Comparison of ENCODE assay signal across 8 cellular contexts in genomic region chr7:33423646-33424020, GRCh38.
A peak's percentile ranks its signal among the peaks of the same experiment; 100 is the strongest.
DNase-seq lines count a peak whose midpoint lies in the region; ATAC-seq, FAIRE-seq and TF ChIP-seq lines count a peak whose summit lies in the region.

No MANE protein-coding gene starts in this region.

- FAIRE-seq in K562 (lab: Jason Lieb, UNC) (no peak), kidney (lab: Jason Lieb, UNC) (no peak)

- H3K9me3 ChIP-seq in K562 (replicated peaks; ENCODE audit: control insufficient read depth, insufficient read depth, low read depth, low read length) (no peaks in the 10 kb centered on the region), spleen (no peaks in the 10 kb centered on the region), neuronal stem cell (replicated peaks in 1 of 2; ENCODE audit: control insufficient read depth in 2 of 2, insufficient read depth in 1 of 2, low read depth in 1 of 2, low read length in 2 of 2) (no peaks in the 10 kb centered on the region), kidney (ENCODE audit: control insufficient read depth in 1 of 2, low read length in 2 of 2) (no peaks in the 10 kb centered on the region)

- WGBS in K562 (ENCODE audit: insufficient coverage, low coverage, missing lambda C conversion rate): 0% methylated on average over 1 of the region's 1 CpG
- WGBS in spleen, 5 donors: 43 to 69% (median 60%) methylated on average over 1 of the region's 1 CpG
- WGBS in neuronal stem cell (ENCODE audit: extremely low coverage in 2 of 2, insufficient read length in 2 of 2, insufficient replicate concordance in 1 of 2), 2 donors: no CpG with 5 or more reads among the region's 1 CpG

- no peaks in the 10 kb centered on the region for H4K20me1 ChIP-seq in K562 (replicated peaks; ENCODE audit: control insufficient read depth, insufficient read depth, low read length)

- 0 out of 6 replicates have a peak, but pooled peaks of 2 of the 3 experiments have one; percentile 13 to 21 for TF ChIP-seq CTCF in K562 (IDR thresholded peaks at IDR 0.05 in 2 of 3, conservative IDR thresholded peaks at IDR 0.05 in 1 of 3; ENCODE audit: insufficient read depth in 2 of 3, low read depth in 1 of 3, low read length in 3 of 3)
- TF ChIP-seq CTCF in spleen (IDR thresholded peaks at IDR 0.05 in 8 of 11, conservative IDR thresholded peaks at IDR 0.05 in 3 of 11): peak in 6 of 11 experiments; percentile 28 to 51 (median 47)
- no peak for TF ChIP-seq CTCF in kidney (IDR thresholded peaks at IDR 0.05; ENCODE audit: borderline replicate concordance, extremely low read depth, insufficient read depth)

- no peak overlapping the region for H2BK5ac ChIP-seq in neuronal stem cell (ENCODE audit: low read length)

- H3K4ac ChIP-seq in neuronal stem cell (ENCODE audit: low read length): no peak overlapping the region

- no peak for TF ChIP-seq EP300 in K562 (IDR thresholded peaks at IDR 0.05; ENCODE audit: low read length)

- H2BK15ac ChIP-seq in neuronal stem cell (ENCODE audit: low read length): no peak overlapping the region

- no peak overlapping the region for H2BK12ac ChIP-seq in neuronal stem cell (ENCODE audit: low read length)

- POLR2A ChIA-PET in K562 (lab: Yijun Ruan, JAX): interaction anchor here (0.6 kb wide), 1 partner anchor 362 kb away, joined by 4 read pairs; no protein-coding TSS in a partner anchor

- H3K27me3 ChIP-seq in K562 (ENCODE audit: control insufficient read depth in 2 of 2, insufficient read depth in 2 of 2, low read length in 2 of 2) (no peaks in the 10 kb centered on the region), spleen (replicated peaks in 1 of 7) (no peaks in the 10 kb centered on the region), neuronal stem cell (ENCODE audit: control insufficient read depth in 3 of 3, insufficient read depth in 3 of 3, low read depth in 1 of 3, low read length in 3 of 3) (no peaks in the 10 kb centered on the region)

- H3K9ac ChIP-seq in K562 (ENCODE audit: insufficient read depth in 1 of 2, low read depth in 2 of 2, low read length in 2 of 2): no peak overlapping the region
- H3K9ac ChIP-seq in neuronal stem cell (ENCODE audit: low read depth, low read length, poor library complexity): no peak overlapping the region
- H3K9ac ChIP-seq in kidney (ENCODE audit: low read length in 2 of 2): no peak overlapping the region

- H3K4me2 ChIP-seq in K562 (ENCODE audit: insufficient read depth, low read length) (no peak overlapping the region), neuronal stem cell (ENCODE audit: insufficient read depth, low read length, poor library complexity, severe bottlenecking) (no peak overlapping the region)

- no peaks in the 10 kb centered on the region for H3K9me1 ChIP-seq in K562 (ENCODE audit: control insufficient read depth, insufficient read depth, low read length)

- H4K91ac ChIP-seq in neuronal stem cell (ENCODE audit: low read depth, low read length, poor library complexity): no peak overlapping the region

- DNase-seq in DMS153 treated with DMSO at 0.1 percent for 48 hours (lab: John Stamatoyannopoulos, UW; ENCODE audit: unreplicated experiment) (peak; percentile 65), DMS153 (lab: John Stamatoyannopoulos, UW) (no peak), K562 (ENCODE audit: extremely low read depth in 1 of 4, low spot score in 3 of 4) (peak; percentile 7 to 12 (median 8)), spleen (no peak), neuronal stem cell (ENCODE audit: low spot score) (no peak), kidney (no peak)

- in situ Hi-C loops in K562 (cut with MboI): no loop called here

- H3K4me3 ChIP-seq in K562: no peak overlapping the region
- H3K4me3 ChIP-seq in spleen: no peak overlapping the region
- H3K4me3 ChIP-seq in neuronal stem cell (ENCODE audit: low read length in 2 of 2): no peak overlapping the region
- H3K4me3 ChIP-seq in kidney (ENCODE audit: low read length in 2 of 2): no peak overlapping the region

- no peak overlapping the region for H2AK5ac ChIP-seq in neuronal stem cell (ENCODE audit: low read depth, low read length)

- TF ChIP-seq RAD21 in K562 (CRISPR knock-in tag; conservative IDR thresholded peaks at IDR 0.05 in 1 of 2, IDR thresholded peaks at IDR 0.05 in 1 of 2): peak in 1 of 2 experiments; percentile 41; a peak in 2 of 4 replicates

- BruUV-seq in K562 (replicated peaks; lab: Mats Ljungman, UMichigan): no TSS peak

- no peaks in the 10 kb centered on the region for H3K79me2 ChIP-seq in K562 (ENCODE audit: control insufficient read depth, insufficient read depth, low read length)

- no peak overlapping the region for H3K23ac ChIP-seq in neuronal stem cell (ENCODE audit: low read depth, low read length, poor library complexity)

- intact Hi-C loops in K562 (cut with micrococcal nuclease): no loop called here
- intact Hi-C loops in spleen (cut with DNase I; ENCODE audit: low total_unique reads): no loop called here
- intact Hi-C loops in kidney (cut with DNase I): no loop called here

- CTCF ChIA-PET in K562 (lab: Yijun Ruan, JAX; ENCODE audit: low intra/inter-chr PET ratio): no interaction called here

- H3K18ac ChIP-seq in neuronal stem cell (ENCODE audit: low read length): no peak overlapping the region

- H3K36me3 ChIP-seq in K562 (ENCODE audit: control insufficient read depth, insufficient read depth, low read length) (no peaks in the 10 kb centered on the region), spleen (no peaks in the 10 kb centered on the region), neuronal stem cell (replicated peaks in 1 of 2; ENCODE audit: control insufficient read depth in 2 of 2, insufficient read depth in 2 of 2, low read length in 2 of 2) (no peaks in the 10 kb centered on the region), kidney (ENCODE audit: control insufficient read depth in 1 of 2, insufficient read depth in 2 of 2, low read length in 2 of 2) (no peaks in the 10 kb centered on the region)

- TF ChIP-seq POLR2A in K562 (conservative IDR thresholded peaks at IDR 0.05) (no peak), spleen (IDR thresholded peaks at IDR 0.05) (no peak)

- H4K8ac ChIP-seq in neuronal stem cell (ENCODE audit: low read depth, low read length): no peak overlapping the region

- no peak overlapping the region for H2BK120ac ChIP-seq in neuronal stem cell (ENCODE audit: low read depth, low read length)

- H3K4me1 ChIP-seq in K562 (replicated peaks in 1 of 2; ENCODE audit: control insufficient read depth in 2 of 2, insufficient read depth in 2 of 2, low read length in 2 of 2) (no peaks in the 10 kb centered on the region), spleen (peaks cover 0 to 25% (median 9%) of the 10 kb centered on the region in 6 donors), neuronal stem cell (ENCODE audit: control insufficient read depth in 2 of 2, insufficient read depth in 1 of 2, low read depth in 1 of 2, low read length in 2 of 2) (peaks cover 0 to 4% of the 10 kb centered on the region in 2 donors), kidney (ENCODE audit: control insufficient read depth in 1 of 2, insufficient read depth in 1 of 2, low read depth in 1 of 2, low read length in 2 of 2) (no peaks in the 10 kb centered on the region)

- H3K27ac ChIP-seq in K562 (ENCODE audit: extremely low read depth, low read depth, low read length) (no peak overlapping the region), spleen (no peak overlapping the region), neuronal stem cell (replicated peaks; ENCODE audit: low read length) (no peak overlapping the region), kidney (ENCODE audit: low read depth in 2 of 2, low read length in 2 of 2) (no peak overlapping the region)

- peak; percentile 94 for ATAC-seq in GM21390 (IDR thresholded peaks at IDR 0.05; ENCODE audit: unreplicated experiment)
- peak; percentile 92 for ATAC-seq in HG03558 (IDR thresholded peaks at IDR 0.05; ENCODE audit: extremely low read depth, unreplicated experiment)
- ATAC-seq in K562: no peak

- H2AFZ ChIP-seq in K562 (ENCODE audit: low read depth, low read length): no peak overlapping the region
- H2AFZ ChIP-seq in neuronal stem cell (ENCODE audit: low read length): no peak overlapping the region

- H3K14ac ChIP-seq in neuronal stem cell (ENCODE audit: low read length): no peak overlapping the region

- no peaks in the 10 kb centered on the region for H3K79me1 ChIP-seq in neuronal stem cell (ENCODE audit: low read depth, low read length)

TF ChIP-seq in K562, 482 proteins besides CTCF, POLR2A, EP300 and RAD21:
- TF ChIP-seq ZNF133 (CRISPR knock-in tag; IDR thresholded peaks at IDR 0.05) (no peak), MYNN (IDR thresholded peaks at IDR 0.05) (no peak), MYNN (CRISPR knock-in tag; IDR thresholded peaks at IDR 0.05) (no peak), HNRNPH1 (optimal IDR thresholded peaks at IDR 0.05; ENCODE audit: low read depth, low read length) (no peak), E2F6 (IDR thresholded peaks at IDR 0.05; ENCODE audit: borderline replicate concordance in 1 of 2, extremely low read depth in 1 of 2, insufficient read depth in 1 of 2, insufficient read length in 1 of 2, low read depth in 1 of 2, low read length in 1 of 2, poor library complexity in 1 of 2, severe bottlenecking in 1 of 2) (no peak), CBX2 (IDR thresholded peaks at IDR 0.05; ENCODE audit: insufficient read depth, low read length, poor library complexity, severe bottlenecking) (no peak), ZNF384 (IDR thresholded peaks at IDR 0.05; ENCODE audit: low read depth, low read length) (no peak), ZNF764 (CRISPR knock-in tag; IDR thresholded peaks at IDR 0.05; ENCODE audit: low read depth) (no peak), DPF2 (IDR thresholded peaks at IDR 0.05) (no peak), ZFP1 (CRISPR knock-in tag; IDR thresholded peaks at IDR 0.05) (no peak), TFAM (CRISPR knock-in tag; conservative IDR thresholded peaks at IDR 0.05) (no peak), ZBTB8A (IDR thresholded peaks at IDR 0.05; ENCODE audit: partially characterized antibody) (no peak), FOXA1 (IDR thresholded peaks at IDR 0.05; ENCODE audit: borderline replicate concordance) (no peak)
TF ChIP-seq in K562: peak in this region for 0.

Comparison
In these comparisons a context has a peak if more than half of its experiments do, and no peak if none do; other contexts are left out.
1. DNase-seq: peak in DMS153 treated with DMSO at 0.1 percent for 48 hours (single experiment) and K562 (4 of 4); none in DMS153 (single experiment), spleen (single experiment), neuronal stem cell (single experiment) and kidney (single experiment).